Comparison of ENCODE assay signal across 1 cellular context in genomic region chr6:42120895-42121865, GRCh38.
TF ChIP-seq lines count a peak whose summit lies in the region.

No MANE protein-coding gene starts in this region.

TF ChIP-seq in HepG2, 621 proteins besides CTCF, POLR2A, EP300 and RAD21:
- TF ChIP-seq ZNF629 (CRISPR knock-in tag; conservative IDR thresholded peaks at IDR 0.05) (peak; percentile 78), GATA4 (IDR thresholded peaks at IDR 0.05; ENCODE audit: borderline replicate concordance, low read depth) (no peak), ZNF75D (CRISPR knock-in tag; IDR thresholded peaks at IDR 0.05; ENCODE audit: borderline replicate concordance) (no peak), ZNF687 (CRISPR knock-in tag; IDR thresholded peaks at IDR 0.05) (peak; percentile 11; the same call in 1 of the 2 replicates)
